24 cellular contexts compared by ENCODE assay signal in the genomic region with DNA sequence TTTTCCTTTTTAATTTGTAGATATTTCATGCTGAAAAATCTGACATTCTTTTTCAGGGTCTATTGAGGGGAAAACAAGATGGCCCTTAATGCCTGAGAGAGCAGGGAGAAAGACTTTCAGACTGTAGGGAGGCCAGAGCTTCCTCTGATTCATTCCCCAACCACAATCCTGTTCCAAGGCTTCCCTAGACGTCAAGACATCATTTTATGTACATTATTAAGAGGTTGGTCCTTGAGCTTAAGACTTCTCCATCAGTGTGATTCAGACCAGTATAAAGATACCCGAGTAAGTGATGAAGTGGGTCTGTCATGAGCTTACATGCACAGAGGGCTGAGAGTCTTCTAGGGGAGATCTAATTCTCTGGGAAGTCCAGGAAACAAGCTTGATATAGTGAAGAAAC. TPM values are rescaled to one million over a fixed set of nuclear protein-coding genes. Genes with fewer than 3 reads are reported as not detected.
A peak's percentile ranks its signal among the peaks of the same experiment; 100 is the strongest.
DNase-seq lines count a peak whose midpoint lies in the region; ATAC-seq and TF ChIP-seq lines count a peak whose summit lies in the region.
"Had no signal": no experiment of that assay in that cellular context is flagged by ENCODE, and none has a peak within 500 bp of the region (broad histone marks: within the 10 kb centered on the region; RNA-seq: fewer than 3 reads in every experiment).

No MANE protein-coding gene starts in this region.

- peaks cover 8% of the 10 kb centered on the region for H3K4me1 Mint-ChIP-seq in neural progenitor cell

- H4K20me1 ChIP-seq in Loucy (ENCODE audit: insufficient read depth, low read length, poor library complexity, severe bottlenecking) = no peaks in the 10 kb centered on the region
- H4K20me1 ChIP-seq in neural progenitor cell (ENCODE audit: low read depth) = no peaks in the 10 kb centered on the region
- no peaks in the 10 kb centered on the region for H4K20me1 ChIP-seq in OCI-LY7 (ENCODE audit: insufficient read depth, low read length)

- in situ Hi-C loops in brain microvascular endothelial cell (cut with HindIII; ENCODE audit: low pct_ligation_motif_present, low sequenced_read_pairs) = no loop called here

- peaks cover 4% of the 10 kb centered on the region for H3K9me3 Mint-ChIP-seq in neural progenitor cell
- H3K9me3 Mint-ChIP-seq: CD8-positive, alpha-beta T cell had no signal

- H3K9ac ChIP-seq in Loucy (ENCODE audit: low read depth, low read length, poor library complexity, severe bottlenecking) (no peak overlapping the region), neural progenitor cell (no peak overlapping the region)
- H3K9ac ChIP-seq: GM23248 had no signal

- 0 out of 2 replicates have a peak overlapping the region, but pooled peaks have one; percentile 70 for H2AFZ ChIP-seq in Loucy (ENCODE audit: low read length)
- peak overlapping the region; percentile 89 for H2AFZ ChIP-seq in neural progenitor cell (replicated peaks)
- no peak overlapping the region for H2AFZ ChIP-seq in OCI-LY7 (ENCODE audit: low read length)
- H2AFZ ChIP-seq: GM23248 had no signal

- CTCF ChIA-PET in HEK293T (lab: Yijun Ruan, JAX) (no interaction called here), OCI-LY7 (lab: Charles Lee; ENCODE audit: unreplicated experiment) (interaction anchor here (0.6 kb wide), 1 partner anchor 32 kb away, joined by 3 read pairs; no protein-coding TSS in a partner anchor)

- H3K36me3 ChIP-seq in Loucy (ENCODE audit: insufficient read depth, low read length) (no peaks in the 10 kb centered on the region), brain microvascular endothelial cell (replicated peaks) (no peaks in the 10 kb centered on the region), neural progenitor cell (no peaks in the 10 kb centered on the region), left ventricle myocardium inferior (no peaks in the 10 kb centered on the region), OCI-LY7 (ENCODE audit: insufficient read depth, low read length) (no peaks in the 10 kb centered on the region)
- H3K36me3 ChIP-seq: SJSA1 had no signal

- H3K4me2 ChIP-seq in Loucy (ENCODE audit: low read depth, low read length, poor library complexity, severe bottlenecking) (no peak overlapping the region), neural progenitor cell (no peak overlapping the region), OCI-LY7 (ENCODE audit: low read length) (no peak overlapping the region)

- H3K9me2 ChIP-seq in Loucy (replicated peaks; ENCODE audit: low read depth, low read length) (no peaks in the 10 kb centered on the region), OCI-LY7 (ENCODE audit: insufficient read depth, low read length) (no peaks in the 10 kb centered on the region)

- peaks cover 2% of the 10 kb centered on the region for H3K27me3 Mint-ChIP-seq in neural progenitor cell (ENCODE audit: insufficient read depth, low read depth)

- H3K4me1 ChIP-seq in Loucy (ENCODE audit: insufficient read depth, low read length, poor library complexity, severe bottlenecking) (no peaks in the 10 kb centered on the region), neural progenitor cell (no peaks in the 10 kb centered on the region), left ventricle myocardium inferior (no peaks in the 10 kb centered on the region), OCI-LY7 (ENCODE audit: insufficient read depth, low read length, poor library complexity, severe bottlenecking) (no peaks in the 10 kb centered on the region)
- H3K4me1 ChIP-seq: SJSA1 had no signal

- DNase-seq in EH (ENCODE audit: low read depth) (peak; percentile 32), brain microvascular endothelial cell (peak; percentile 25), neural progenitor cell (ENCODE audit: low spot score) (no peak), left ventricle myocardium inferior (no peak), HEK293T (ENCODE audit: extremely low spot score) (no peak), OCI-LY7 (ENCODE audit: low spot score) (no peak)
- DNase-seq: 8988T; AML-193; C1 segment of cervical spinal cord; Calu3; CD8-positive, alpha-beta T cell; GM23248; KBM-7; NCI-H1105; NCI-H2029 treated with DMSO at 0.1 percent for 48 hours; NCI-H226; NCI-H510A treated with DMSO at 0.1 percent for 48 hours; NCI-H82; T-helper 1 cell had no signal

- H3K9me3 ChIP-seq in Loucy (ENCODE audit: insufficient read depth, low read depth, low read length) (no peaks in the 10 kb centered on the region), neural progenitor cell (ENCODE audit: low read depth) (no peaks in the 10 kb centered on the region), left ventricle myocardium inferior (replicated peaks) (no peaks in the 10 kb centered on the region), OCI-LY7 (ENCODE audit: low read length) (no peaks in the 10 kb centered on the region)
- H3K9me3 ChIP-seq: SJSA1 had no signal

- TF ChIP-seq CTCF in Loucy (conservative IDR thresholded peaks at IDR 0.05; ENCODE audit: low read length) (no peak), brain microvascular endothelial cell (IDR thresholded peaks at IDR 0.05; ENCODE audit: low read depth, low read length, missing control alignments) (no peak), neural progenitor cell (IDR thresholded peaks at IDR 0.05) (no peak), left ventricle myocardium inferior (IDR thresholded peaks at IDR 0.05; ENCODE audit: borderline replicate concordance) (no peak), OCI-LY7 (conservative IDR thresholded peaks at IDR 0.05; ENCODE audit: low read length) (no peak)

- no peaks in the 10 kb centered on the region for H3K36me3 Mint-ChIP-seq in neural progenitor cell
- H3K36me3 Mint-ChIP-seq: CD8-positive, alpha-beta T cell had no signal

- no peaks in the 10 kb centered on the region for H3K27me3 ChIP-seq in Loucy (ENCODE audit: insufficient read depth, low read length, poor library complexity, severe bottlenecking)
- no peaks in the 10 kb centered on the region for H3K27me3 ChIP-seq in brain microvascular endothelial cell (replicated peaks)
- no peaks in the 10 kb centered on the region for H3K27me3 ChIP-seq in neural progenitor cell
- H3K27me3 ChIP-seq in left ventricle myocardium inferior (ENCODE audit: low read depth) = no peaks in the 10 kb centered on the region

- no peak for ATAC-seq in activated CD4-positive, CD25-positive, alpha-beta regulatory T cell treated with anti-CD3 and anti-CD28 coated beads, Interleukin-2, amount 50 U/mL, for 24 hours
- ATAC-seq: CD8-positive, alpha-beta T cell; HCT116; Right ventricle myocardium inferior had no signal

- no peaks in the 10 kb centered on the region for H3F3A ChIP-seq in Loucy (ENCODE audit: low read depth)
- H3F3A ChIP-seq in neural progenitor cell (ENCODE audit: low read depth) = no peaks in the 10 kb centered on the region

- no peak overlapping the region for H3K27ac ChIP-seq in brain microvascular endothelial cell
- H3K27ac ChIP-seq in neural progenitor cell = no peak overlapping the region
- no peak overlapping the region for H3K27ac ChIP-seq in left ventricle myocardium inferior (replicated peaks)
- H3K27ac ChIP-seq in OCI-LY7 (ENCODE audit: low read depth, low read length, poor library complexity, severe bottlenecking) = no peak overlapping the region
- H3K27ac ChIP-seq: GM23248, SJSA1 had no signal

- H3K79me2 ChIP-seq in Loucy (ENCODE audit: insufficient read depth, low read length) (no peaks in the 10 kb centered on the region), neural progenitor cell (ENCODE audit: low read depth) (no peaks in the 10 kb centered on the region), OCI-LY7 (ENCODE audit: insufficient read depth, low read depth, low read length) (no peaks in the 10 kb centered on the region)

- H3K27ac Mint-ChIP-seq in neural progenitor cell = peak overlapping the region; percentile 30
- H3K27ac Mint-ChIP-seq: CD8-positive, alpha-beta T cell had no signal

- no peak overlapping the region for H3K4me3 ChIP-seq in Loucy (ENCODE audit: low read length, poor library complexity, severe bottlenecking)
- H3K4me3 ChIP-seq in brain microvascular endothelial cell (ENCODE audit: low read depth, low read length) = no peak overlapping the region
- no peak overlapping the region for H3K4me3 ChIP-seq in neural progenitor cell
- H3K4me3 ChIP-seq in left ventricle myocardium inferior = no peak overlapping the region
- H3K4me3 ChIP-seq in OCI-LY7 (ENCODE audit: low read depth, low read length, poor library complexity, severe bottlenecking) = no peak overlapping the region
- H3K4me3 ChIP-seq: GM23248, SJSA1 had no signal

- intact Hi-C loops in left ventricle myocardium inferior (cut with micrococcal nuclease) = no loop called here
- intact Hi-C loops in OCI-LY7 (cut with micrococcal nuclease; ENCODE audit: unreplicated experiment) = no loop called here

- no peak overlapping the region for H3K4me3 Mint-ChIP-seq in neural progenitor cell
- H3K4me3 Mint-ChIP-seq: CD8-positive, alpha-beta T cell had no signal

- BruUV-seq in OCI-LY7 (replicated peaks; lab: Mats Ljungman, UMichigan) = no TSS peak

- POLR2A ChIA-PET in HEK293T (lab: Yijun Ruan, JAX) (no interaction called here), OCI-LY7 (lab: Charles Lee) (interaction anchor here (0.6 to 0.7 kb wide), 2 partner anchors 83 to 275 kb away, joined by 3 read pairs; no protein-coding TSS in a partner anchor)

TF ChIP-seq in HEK293T, 16 proteins besides CTCF, POLR2A, EP300 and RAD21:
- TF ChIP-seq HDGF (IDR thresholded peaks at IDR 0.05; ENCODE audit: borderline replicate concordance) (no peak), SP1 (IDR thresholded peaks at IDR 0.05) (no peak)

RNA-seq across cellular contexts. Expression of a gene that starts 57.3 kb away (rescaled TPM):
- total RNA-seq in neural progenitor cell (ENCODE audit: low replicate concordance) (0.04 and 0.09 TPM in 2 replicates), left ventricle myocardium inferior (1.3 TPM), OCI-LY7 (2022) (not detected in 2 replicates)
- not detected in 2 replicates for total RNA-seq in OCI-LY7 (2014; rRNA removed; shearing (Covaris generic))
- total RNA-seq: CD8-positive, alpha-beta T cell; GM23248 had no signal

Comparison
In these comparisons a context has a peak if more than half of its experiments do, and no peak if none do; other contexts are left out.
1. DNase-seq: peak in EH (single experiment) and brain microvascular endothelial cell (single experiment); none in neural progenitor cell (single experiment), left ventricle myocardium inferior (single experiment), HEK293T (single experiment) and OCI-LY7 (single experiment).